In the genomic region with DNA sequence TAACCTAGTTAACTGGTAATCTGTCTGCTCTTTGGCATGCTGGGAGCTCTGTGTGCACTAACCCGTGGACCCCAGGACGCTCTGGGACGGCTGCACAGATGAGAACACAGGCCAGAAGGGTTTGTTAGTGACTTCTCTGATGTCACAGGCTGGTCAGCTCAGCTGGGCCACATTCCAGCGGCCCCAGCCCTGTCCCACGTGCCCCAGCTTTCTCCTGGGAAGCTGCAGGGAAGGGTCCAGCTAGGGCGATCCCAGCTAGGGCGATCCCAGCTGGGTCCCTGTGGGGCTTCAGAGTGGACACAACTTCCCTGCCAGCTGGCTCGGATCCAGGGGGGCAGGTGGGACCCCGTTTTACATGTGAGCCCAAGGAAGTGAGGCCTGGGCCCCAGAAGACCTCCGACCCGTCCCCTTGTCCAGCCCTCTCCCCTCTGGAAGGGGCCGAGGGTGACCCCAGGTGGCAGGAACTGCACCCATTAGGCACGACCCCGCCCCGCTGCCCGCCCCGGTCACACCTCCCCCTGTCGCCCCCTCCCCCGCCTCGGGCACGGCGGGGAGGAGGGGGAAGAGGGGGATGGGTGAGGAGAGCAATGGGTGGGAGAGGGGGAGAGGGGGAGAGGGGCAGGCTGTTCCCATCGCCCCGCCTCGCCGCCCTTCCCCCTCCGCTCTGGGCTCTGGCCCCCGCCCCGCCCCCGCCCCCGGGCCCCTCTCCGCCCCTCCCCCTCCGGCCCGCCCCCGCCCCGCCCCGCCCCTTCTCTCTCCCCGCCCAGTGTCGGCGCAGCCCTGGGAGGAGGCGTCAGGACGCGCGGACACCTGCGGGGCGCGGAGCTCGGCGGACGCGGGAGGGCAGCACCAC, we compare ENCODE assay signal across 9 cellular contexts.
DNase-seq lines count a peak whose midpoint lies in the region; ATAC-seq, FAIRE-seq and TF ChIP-seq lines count a peak whose summit lies in the region.
"Had no signal": no experiment of that assay in that cellular context is flagged by ENCODE, and none has a peak within 500 bp of the region (broad histone marks: within the 10 kb centered on the region; RNA-seq: fewer than 3 reads in every experiment).

No MANE protein-coding gene starts in this region.

- H3K36me3 ChIP-seq in HAP-1 (replicated peaks) (no peaks in the 10 kb centered on the region), HepG2 (replicated peaks in 1 of 2; ENCODE audit: control insufficient read depth in 1 of 2, insufficient read depth in 2 of 2, low read length in 2 of 2) (no peaks in the 10 kb centered on the region; a peak in 1 of 5 replicates), thyroid gland (no peaks in the 10 kb centered on the region)

- H3K27me3 ChIP-seq in HAP-1 (ENCODE audit: low read depth) (no peaks in the 10 kb centered on the region), HepG2 (ENCODE audit: control insufficient read depth in 1 of 2, insufficient read depth in 2 of 2, low read length in 2 of 2) (peaks cover 4 to 34% of the 10 kb centered on the region in 2 experiments; a peak in 4 of 5 replicates), thyroid gland (no peaks in the 10 kb centered on the region)

- TSS peak; percentile 85 for BruUV-seq in HepG2 (replicated peaks; lab: Mats Ljungman, UMichigan)

- 0 out of 4 replicates have a peak, but pooled peaks of 1 of the 2 experiments have one; percentile 8 for TF ChIP-seq EP300 in HepG2 (IDR thresholded peaks at IDR 0.05; ENCODE audit: low read depth in 2 of 2, low read length in 2 of 2)
- peak; percentile 46; the same call in 1 of the 2 replicates for TF ChIP-seq EP300 in HepG2 (CRISPR knock-in tag; IDR thresholded peaks at IDR 0.05; ENCODE audit: borderline replicate concordance)

- intact Hi-C loops in HepG2 (cut with micrococcal nuclease; ENCODE audit: unreplicated experiment) (loop anchor here (1.0 kb wide), 1 partner anchor 36 kb away; no protein-coding TSS in a partner anchor), thyroid gland (cut with DNase I) (no loop called here)

- H3K9ac ChIP-seq in HepG2 (ENCODE audit: insufficient read depth, low read depth, low read length): peak overlapping the region; percentile 74

- in situ Hi-C loops in HAP-1 (cut with MboI; ENCODE audit: low sequenced_read_pairs): no loop called here
- in situ Hi-C loops in HepG2 (cut with HindIII; ENCODE audit: extremely low pct_ligation_motif_present, low pct_unique_long_range_greater_than_20kb): no loop called here

- H3K4me3 ChIP-seq in HAP-1 (peak overlapping the region; percentile 21), cardiac fibroblast (replicated peaks in 1 of 2; ENCODE audit: low read depth in 2 of 2, low read length in 2 of 2) (no peak overlapping the region), HepG2 (replicated peaks in 1 of 3; ENCODE audit: insufficient read depth in 1 of 3, low read depth in 2 of 3, low read length in 3 of 3) (peak overlapping the region; percentile 85 to 92 (median 86)), thyroid gland (replicated peaks in 1 of 3) (peak overlapping the region in 1 of 3 donors; percentile 60)

- H2AFZ ChIP-seq in HepG2 (ENCODE audit: low read length): no peak overlapping the region

- H3K4me1 ChIP-seq in HAP-1 (peaks cover 5% of the 10 kb centered on the region; the same call in 1 of the 2 replicates), HepG2 (ENCODE audit: insufficient read depth, low read length) (peaks cover 48% of the 10 kb centered on the region), thyroid gland (peaks cover 20 to 30% of the 10 kb centered on the region in 2 donors)

- TF ChIP-seq RAD21 in HepG2 (CRISPR knock-in tag; IDR thresholded peaks at IDR 0.05): no peak

- CTCF ChIA-PET in HepG2 (lab: Yijun Ruan, JAX; ENCODE audit: low intra/inter-chr PET ratio, low total read pairs): no interaction called here

- POLR2A ChIA-PET in HepG2 (lab: Yijun Ruan, JAX): interaction anchor here (1.0 to 3.1 kb wide), 12 partner anchors 8 to 205 kb away, joined by 3 to 26 read pairs (median 4); no protein-coding TSS in a partner anchor

- FAIRE-seq in HepG2 (lab: Jason Lieb, UNC): no peak
- FAIRE-seq: A204.1 had no signal

- H3K9me3 ChIP-seq in HAP-1: no peaks in the 10 kb centered on the region
- H3K9me3 ChIP-seq in HepG2 (ENCODE audit: low read length): no peaks in the 10 kb centered on the region
- no peaks in the 10 kb centered on the region for H3K9me3 ChIP-seq in thyroid gland

- no peaks in the 10 kb centered on the region for H3K79me2 ChIP-seq in HepG2 (ENCODE audit: insufficient read depth, low read length)

- no peak for TF ChIP-seq CTCF in cardiac fibroblast (IDR thresholded peaks at IDR 0.05; ENCODE audit: low read depth, low read length)
- TF ChIP-seq CTCF in HepG2 (CRISPR knock-in tag; IDR thresholded peaks at IDR 0.05): peak; percentile 60
- TF ChIP-seq CTCF in thyroid gland (IDR thresholded peaks at IDR 0.05): peak in 1 of 6 experiments; percentile 31

- peak; percentile 73 for ATAC-seq in HepG2
- ATAC-seq in HG02571 (IDR thresholded peaks at IDR 0.05; ENCODE audit: unreplicated experiment): no peak

- WGBS in HepG2 (ENCODE audit: low lambda C conversion rate): 5% methylated on average over 11 of the region's 51 CpGs
- 6 to 9% methylated on average over 3 to 9 of the region's 51 CpGs for WGBS in thyroid gland, 2 donors

- DNase-seq in DMS153 (lab: John Stamatoyannopoulos, UW) (peak; percentile 24), DMS153 treated with DMSO at 0.1 percent for 48 hours (lab: John Stamatoyannopoulos, UW; ENCODE audit: unreplicated experiment) (no peak), HAP-1 (ENCODE audit: low spot score in 2 of 2) (peak; percentile 20 to 73), NCI-H69 (lab: John Stamatoyannopoulos, UW) (peak; percentile 98), cardiac fibroblast (ENCODE audit: low read depth in 2 of 2) (peak; percentile 22), HepG2 (ENCODE audit: low spot score) (peak; percentile 76), thyroid gland (peak; percentile 78 to 86)

- H3K27ac ChIP-seq in HepG2 (ENCODE audit: extremely low read length, insufficient read depth, low read length) (peak overlapping the region; percentile 87), thyroid gland (peak overlapping the region; percentile 69 to 94 (median 84))

- no peaks in the 10 kb centered on the region; the same call in 1 of the 2 replicates for H4K20me1 ChIP-seq in HepG2 (ENCODE audit: insufficient read depth, low read length)

- TF ChIP-seq POLR2A in HepG2 (IDR thresholded peaks at IDR 0.05; ENCODE audit: insufficient read depth in 1 of 2, low read depth in 2 of 2, low read length in 2 of 2): peak in 1 of 2 experiments; percentile 40; a peak in 1 of 4 replicates
- TF ChIP-seq POLR2A in thyroid gland (IDR thresholded peaks at IDR 0.05): peak in 1 of 2 donors; percentile 60

- peak overlapping the region; percentile 82 for H3K4me2 ChIP-seq in HepG2 (ENCODE audit: low read depth, low read length)

TF ChIP-seq in HepG2, 621 proteins besides CTCF, POLR2A, EP300 and RAD21 (continues in another document):
- TF ChIP-seq, protein P1, sequence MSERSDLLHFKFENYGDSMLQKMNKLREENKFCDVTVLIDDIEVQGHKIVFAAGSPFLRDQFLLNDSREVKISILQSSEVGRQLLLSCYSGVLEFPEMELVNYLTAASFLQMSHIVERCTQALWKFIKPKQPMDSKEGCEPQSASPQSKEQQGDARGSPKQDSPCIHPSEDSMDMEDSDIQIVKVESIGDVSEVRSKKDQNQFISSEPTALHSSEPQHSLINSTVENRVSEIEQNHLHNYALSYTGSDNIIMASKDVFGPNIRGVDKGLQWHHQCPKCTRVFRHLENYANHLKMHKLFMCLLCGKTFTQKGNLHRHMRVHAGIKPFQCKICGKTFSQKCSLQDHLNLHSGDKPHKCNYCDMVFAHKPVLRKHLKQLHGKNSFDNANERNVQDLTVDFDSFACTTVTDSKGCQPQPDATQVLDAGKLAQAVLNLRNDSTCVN (CRISPR knock-in tag; IDR thresholded peaks at IDR 0.05; ENCODE audit: borderline replicate concordance): no peak
- TF ChIP-seq ERF (CRISPR knock-in tag; IDR thresholded peaks at IDR 0.05) (no peak), NFE2 (CRISPR knock-in tag; IDR thresholded peaks at IDR 0.05) (no peak), ATRX (CRISPR knock-in tag; IDR thresholded peaks at IDR 0.05; ENCODE audit: borderline replicate concordance) (no peak), KMT2B (CRISPR knock-in tag; IDR thresholded peaks at IDR 0.05) (no peak), ZNF773 (CRISPR knock-in tag; IDR thresholded peaks at IDR 0.05; ENCODE audit: borderline replicate concordance) (no peak), NR2F6 (IDR thresholded peaks at IDR 0.05) (peak; percentile 30; the same call in 1 of the 2 replicates), NR2F6 (CRISPR knock-in tag; IDR thresholded peaks at IDR 0.05) (peak; percentile 25; the same call in 1 of the 2 replicates), MXD4 (CRISPR knock-in tag; IDR thresholded peaks at IDR 0.05) (peak; percentile 42; the same call in 1 of the 2 replicates)
- TF ChIP-seq, protein P2, sequence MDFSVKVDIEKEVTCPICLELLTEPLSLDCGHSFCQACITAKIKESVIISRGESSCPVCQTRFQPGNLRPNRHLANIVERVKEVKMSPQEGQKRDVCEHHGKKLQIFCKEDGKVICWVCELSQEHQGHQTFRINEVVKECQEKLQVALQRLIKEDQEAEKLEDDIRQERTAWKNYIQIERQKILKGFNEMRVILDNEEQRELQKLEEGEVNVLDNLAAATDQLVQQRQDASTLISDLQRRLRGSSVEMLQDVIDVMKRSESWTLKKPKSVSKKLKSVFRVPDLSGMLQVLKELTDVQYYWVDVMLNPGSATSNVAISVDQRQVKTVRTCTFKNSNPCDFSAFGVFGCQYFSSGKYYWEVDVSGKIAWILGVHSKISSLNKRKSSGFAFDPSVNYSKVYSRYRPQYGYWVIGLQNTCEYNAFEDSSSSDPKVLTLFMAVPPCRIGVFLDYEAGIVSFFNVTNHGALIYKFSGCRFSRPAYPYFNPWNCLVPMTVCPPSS (IDR thresholded peaks at IDR 0.05): no peak

Comparison
In these comparisons a context has a peak if more than half of its experiments do, and no peak if none do; other contexts are left out.
1. H3K4me3 ChIP-seq: peak in HAP-1 (single experiment) and HepG2 (3 of 3); none in cardiac fibroblast (0 of 2).